32 cellular contexts compared by ENCODE assay signal in genomic region chr10:133445268-133445732, GRCh38. TPM values are rescaled to one million over a fixed set of nuclear protein-coding genes. Genes with fewer than 3 reads are reported as not detected.
DNase-seq lines count a peak whose midpoint lies in the region; ATAC-seq and TF ChIP-seq lines count a peak whose summit lies in the region.
"Had no signal": no experiment of that assay in that cellular context is flagged by ENCODE, and none has a peak within 500 bp of the region (broad histone marks: within the 10 kb centered on the region; RNA-seq: fewer than 3 reads in every experiment).

No MANE protein-coding gene starts in this region.

- H3K4me1 Mint-ChIP-seq in MCF 10A (ENCODE audit: insufficient read depth, unreplicated experiment) (no peaks in the 10 kb centered on the region), neural progenitor cell (no peaks in the 10 kb centered on the region), type B pancreatic cell (ENCODE audit: unreplicated experiment) (no peaks in the 10 kb centered on the region)
- H3K4me1 Mint-ChIP-seq in activated CD4-positive, alpha-beta memory T cell treated with anti-CD3 and anti-CD28 coated beads for 36 hours (ENCODE audit: low read depth), result peaks cover 15% of the 10 kb centered on the region

- H3K36me3 ChIP-seq in breast epithelium (no peaks in the 10 kb centered on the region), colonic mucosa (no peaks in the 10 kb centered on the region), neural progenitor cell (no peaks in the 10 kb centered on the region)
- H3K36me3 ChIP-seq: heart left ventricle, ovary, Peyer's patch, uterus had no signal

- H3K4me1 ChIP-seq in breast epithelium, result no peaks in the 10 kb centered on the region
- H3K4me1 ChIP-seq in colonic mucosa, result no peaks in the 10 kb centered on the region
- no peaks in the 10 kb centered on the region for H3K4me1 ChIP-seq in neural progenitor cell
- H3K4me1 ChIP-seq: Peyer's patch, testis, uterus had no signal

- H3K4me3 Mint-ChIP-seq in MCF 10A (ENCODE audit: unreplicated experiment) (no peak overlapping the region), neural progenitor cell (peak overlapping the region; percentile 27), type B pancreatic cell (no peak overlapping the region)
- H3K4me3 Mint-ChIP-seq in activated CD4-positive, alpha-beta memory T cell treated with anti-CD3 and anti-CD28 coated beads for 36 hours, result no peak overlapping the region
- H3K4me3 Mint-ChIP-seq: activated CD8-positive, alpha-beta T cell treated with anti-CD3 and anti-CD28 coated beads for 36 hours; activated naive CD8-positive, alpha-beta T cell; CD4-positive, alpha-beta T cell; natural killer cell had no signal

- no peaks in the 10 kb centered on the region for H3K79me2 ChIP-seq in neural progenitor cell (ENCODE audit: low read depth)

- CTCF ChIA-PET in MCF 10A (lab: Yijun Ruan, JAX), result no interaction called here
- CTCF ChIA-PET in activated CD4-positive, alpha-beta memory T cell treated with anti-CD3 and anti-CD28 coated beads for 36 hours (lab: Charles Lee), result no interaction called here

- H3K9me3 Mint-ChIP-seq in MCF 10A (ENCODE audit: unreplicated experiment) (peaks cover 17% of the 10 kb centered on the region), neural progenitor cell (peaks cover 53% of the 10 kb centered on the region), type B pancreatic cell (peaks cover 10% of the 10 kb centered on the region)
- peaks cover 38% of the 10 kb centered on the region for H3K9me3 Mint-ChIP-seq in activated CD4-positive, alpha-beta memory T cell treated with anti-CD3 and anti-CD28 coated beads for 36 hours

- H3K4me3 ChIP-seq in breast epithelium (no peak overlapping the region), colonic mucosa (no peak overlapping the region), neural progenitor cell (no peak overlapping the region)
- H3K4me3 ChIP-seq: heart left ventricle, ovary, Peyer's patch, smooth muscle cell, uterus had no signal

- H3K36me3 Mint-ChIP-seq in MCF 10A (ENCODE audit: insufficient read depth, unreplicated experiment) (peaks cover 6% of the 10 kb centered on the region), neural progenitor cell (peaks cover 10% of the 10 kb centered on the region), type B pancreatic cell (peaks cover 4% of the 10 kb centered on the region)
- peaks cover 22% of the 10 kb centered on the region for H3K36me3 Mint-ChIP-seq in activated CD4-positive, alpha-beta memory T cell treated with anti-CD3 and anti-CD28 coated beads for 36 hours

- no peak overlapping the region for H2AFZ ChIP-seq in neural progenitor cell (replicated peaks)

- no peak for TF ChIP-seq POLR2A in breast epithelium (IDR thresholded peaks at IDR 0.05)

- no peak overlapping the region for H3K27ac Mint-ChIP-seq in MCF 10A (ENCODE audit: low read depth, unreplicated experiment)
- H3K27ac Mint-ChIP-seq in neural progenitor cell, result no peak overlapping the region
- H3K27ac Mint-ChIP-seq in type B pancreatic cell, result no peak overlapping the region
- H3K27ac Mint-ChIP-seq in activated CD4-positive, alpha-beta memory T cell treated with anti-CD3 and anti-CD28 coated beads for 36 hours, result no peak overlapping the region
- H3K27ac Mint-ChIP-seq: activated CD8-positive, alpha-beta T cell treated with anti-CD3 and anti-CD28 coated beads for 36 hours; activated naive CD8-positive, alpha-beta T cell; CD4-positive, alpha-beta T cell; natural killer cell had no signal

- no peak for ATAC-seq in HG02852 (IDR thresholded peaks at IDR 0.05; ENCODE audit: unreplicated experiment)
- ATAC-seq: activated CD8-positive, alpha-beta T cell treated with anti-CD3 and anti-CD28 coated beads for 36 hours; heart left ventricle; natural killer cell; stimulated activated naive CD8-positive, alpha-beta T cell treated with anti-CD3 and anti-CD28 coated beads, Interleukin-15, Interleukin-2, amounts not matched to agents 100 U/mL and 50 U/mL, for 24 hours had no signal

- intact Hi-C loops in breast epithelium (cut with DNase I; ENCODE audit: low total_unique reads) (no loop called here), MCF 10A (cut with micrococcal nuclease) (no loop called here), colonic mucosa (cut with DNase I) (no loop called here)
- intact Hi-C loops in activated CD4-positive, alpha-beta memory T cell treated with anti-CD3 and anti-CD28 coated beads for 36 hours (cut with micrococcal nuclease), result no loop called here

- H4K20me1 ChIP-seq in neural progenitor cell (ENCODE audit: low read depth), result no peaks in the 10 kb centered on the region

- H3K27ac ChIP-seq in breast epithelium, result no peak overlapping the region
- no peak overlapping the region for H3K27ac ChIP-seq in colonic mucosa
- no peak overlapping the region for H3K27ac ChIP-seq in neural progenitor cell
- H3K27ac ChIP-seq: heart left ventricle, ovary, Peyer's patch, testis, uterus had no signal

- BruUV-seq in MCF 10A (replicated peaks; lab: Mats Ljungman, UMichigan), result no TSS peak

- H3K9ac ChIP-seq in colonic mucosa (ENCODE audit: low read depth in 2 of 2, low read length in 2 of 2) (no peak overlapping the region), neural progenitor cell (no peak overlapping the region)

- POLR2A ChIA-PET in MCF 10A (lab: Yijun Ruan, JAX), result no interaction called here
- POLR2A ChIA-PET in activated CD4-positive, alpha-beta memory T cell treated with anti-CD3 and anti-CD28 coated beads for 36 hours (lab: Charles Lee), result no interaction called here

- H3K4me2 ChIP-seq in neural progenitor cell, result no peak overlapping the region
- H3K4me2 ChIP-seq: smooth muscle cell had no signal

- DNase-seq in breast epithelium (ENCODE audit: low spot score in 2 of 2), result peak; percentile 11 to 48
- DNase-seq in MCF 10A (ENCODE audit: unreplicated experiment), result no peak
- DNase-seq in colonic mucosa, result peak; percentile 16
- DNase-seq in neural progenitor cell (ENCODE audit: low spot score), result no peak
- peak; percentile 67 for DNase-seq in type B pancreatic cell (ENCODE audit: extremely low spot score, unreplicated experiment)
- no peak for DNase-seq in activated CD4-positive, alpha-beta memory T cell treated with anti-CD3 and anti-CD28 coated beads for 36 hours
- DNase-seq in cerebellum (ENCODE audit: low spot score), result no peak
- DNase-seq: activated CD8-positive, alpha-beta T cell treated with anti-CD3 and anti-CD28 coated beads for 36 hours; activated T-cell treated with anti-CD3 and anti-CD28 coated beads for 4 hours; AML-193; anterior cingulate cortex; CD4-positive, alpha-beta T cell; foreskin melanocyte; natural killer cell; NCI-H2107; NCI-H748 treated with DMSO at 0.1 percent for 48 hours; retina; SHP77 treated with DMSO at 0.1 percent for 48 hours; stimulated activated CD4-positive, alpha-beta T cell treated with anti-CD3 and anti-CD28 coated beads, Interleukin-1b, Interleukin-23, amount 100 ng/mL, for 48 hours; stimulated activated naive CD8-positive, alpha-beta T cell treated with anti-CD3 and anti-CD28 coated beads, Interleukin-15, Interleukin-2, amounts not matched to agents 100 U/mL and 50 U/mL, for 24 hours; testis; uterus had no signal

- TF ChIP-seq CTCF in breast epithelium (IDR thresholded peaks at IDR 0.05), result no peak
- no peak for TF ChIP-seq CTCF in MCF 10A (IDR thresholded peaks at IDR 0.05; ENCODE audit: unreplicated experiment)
- no peak for TF ChIP-seq CTCF in colonic mucosa (IDR thresholded peaks at IDR 0.05)
- no peak for TF ChIP-seq CTCF in neural progenitor cell (IDR thresholded peaks at IDR 0.05)
- TF ChIP-seq CTCF in type B pancreatic cell (conservative IDR thresholded peaks at IDR 0.05), result no peak

- H3K27me3 ChIP-seq in breast epithelium (no peaks in the 10 kb centered on the region), colonic mucosa (no peaks in the 10 kb centered on the region), neural progenitor cell (no peaks in the 10 kb centered on the region)
- H3K27me3 ChIP-seq: ovary, Peyer's patch, testis, uterus had no signal

- H3K9me3 ChIP-seq in breast epithelium (peaks cover 36 to 40% of the 10 kb centered on the region in 2 donors), colonic mucosa (peaks cover 10% of the 10 kb centered on the region), neural progenitor cell (ENCODE audit: low read depth) (peaks cover 20% of the 10 kb centered on the region)
- H3K9me3 ChIP-seq: testis had no signal

- no peaks in the 10 kb centered on the region for H3F3A ChIP-seq in neural progenitor cell (ENCODE audit: low read depth)

- H3K27me3 Mint-ChIP-seq in MCF 10A (ENCODE audit: insufficient read depth, unreplicated experiment), result peaks cover under 1% of the 10 kb centered on the region
- H3K27me3 Mint-ChIP-seq in neural progenitor cell (ENCODE audit: insufficient read depth, low read depth), result peaks cover 7% of the 10 kb centered on the region
- no peaks in the 10 kb centered on the region for H3K27me3 Mint-ChIP-seq in type B pancreatic cell
- no peaks in the 10 kb centered on the region for H3K27me3 Mint-ChIP-seq in activated CD4-positive, alpha-beta memory T cell treated with anti-CD3 and anti-CD28 coated beads for 36 hours
- H3K27me3 Mint-ChIP-seq: CD4-positive, alpha-beta T cell had no signal

RNA-seq across cellular contexts. Expression of gene SCART1, which starts 8.4 kb away (rescaled TPM):
- total RNA-seq in breast epithelium (1 to 10 TPM; 1.4 to 3.7 (median 2.9) TPM), MCF 10A (2022) (0.93 and 1.3 TPM in 2 replicates), colonic mucosa (1 to 10 TPM; 1.3 to 1.6 TPM), neural progenitor cell (ENCODE audit: low replicate concordance) (0.49 and 1.1 TPM in 2 replicates), type B pancreatic cell (ENCODE audit: low replicate concordance) (1.2 and 1.4 TPM in 2 replicates), cerebellum (2.5 TPM)
- total RNA-seq in activated CD4-positive, alpha-beta memory T cell treated with anti-CD3 and anti-CD28 coated beads for 36 hours, result 1 to 10 TPM; 5.4 to 6.2 TPM

RNA-seq across cellular contexts. Expression of gene SPRN, which starts 20.9 kb away (rescaled TPM):
- total RNA-seq in breast epithelium (under 1 TPM in 1 of 3 donors, not detected in 2; 0.33 TPM), MCF 10A (2022) (not detected in 2 replicates), colonic mucosa (not detected), neural progenitor cell (ENCODE audit: low replicate concordance) (0.06 and 0.12 TPM in 2 replicates), type B pancreatic cell (ENCODE audit: low replicate concordance) (0.21 and 0.56 TPM in 2 replicates), cerebellum (5.5 TPM)
- total RNA-seq in activated CD4-positive, alpha-beta memory T cell treated with anti-CD3 and anti-CD28 coated beads for 36 hours, result not detected
- total RNA-seq: A673; activated CD8-positive, alpha-beta T cell treated with anti-CD3 and anti-CD28 coated beads for 36 hours; CD4-positive, alpha-beta T cell; Daoy; dermis microvascular lymphatic vessel endothelial cell; H4; natural killer cell had no signal

RNA-seq across cellular contexts. Expression of gene MTG1, which starts 51.3 kb away (rescaled TPM):
- 10 to 100 TPM; 22.9 to 56.4 (median 37.0) TPM for total RNA-seq in breast epithelium
- total RNA-seq in MCF 10A (2022), result 71.6 and 74.3 TPM in 2 replicates
- total RNA-seq in colonic mucosa, result 10 to 100 TPM; 31.2 to 59.5 TPM
- 28.0 and 28.8 TPM in 2 replicates for total RNA-seq in neural progenitor cell (ENCODE audit: low replicate concordance)
- 79.1 and 89.6 TPM in 2 replicates for total RNA-seq in type B pancreatic cell (ENCODE audit: low replicate concordance)
- 10 to 100 TPM; 33.9 to 40.3 TPM for total RNA-seq in activated CD4-positive, alpha-beta memory T cell treated with anti-CD3 and anti-CD28 coated beads for 36 hours
- 22.3 TPM for total RNA-seq in cerebellum

Comparison
In these comparisons a context has a peak if more than half of its experiments do, and no peak if none do; other contexts are left out.
1. DNase-seq: peak in breast epithelium (2 of 2), colonic mucosa (single experiment) and type B pancreatic cell (single experiment); none in MCF 10A (single experiment), neural progenitor cell (single experiment), activated CD4-positive, alpha-beta memory T cell treated with anti-CD3 and anti-CD28 coated beads for 36 hours (single experiment) and cerebellum (single experiment).